2 cellular contexts compared by ENCODE assay signal in genomic region chr3:123396171-123397049, GRCh38.
TF ChIP-seq lines count a peak whose summit lies in the region.

No MANE protein-coding gene starts in this region.

TF ChIP-seq in SK-N-SH treated with all-trans-retinoic acid at 6 μM for 48 hours, 23 proteins besides CTCF, POLR2A, EP300 and RAD21 (continued from another document):
- TF ChIP-seq PPARA (CRISPR knock-in tag; IDR thresholded peaks at IDR 0.05; ENCODE audit: borderline replicate concordance): no peak
- TF ChIP-seq TCF4 (CRISPR knock-in tag; IDR thresholded peaks at IDR 0.05; ENCODE audit: borderline replicate concordance): no peak
- TF ChIP-seq ZFP30 (CRISPR knock-in tag; IDR thresholded peaks at IDR 0.05): no peak
- TF ChIP-seq OSR1 (CRISPR knock-in tag; IDR thresholded peaks at IDR 0.05): no peak

TF ChIP-seq in SK-N-SH, 30 proteins besides CTCF, POLR2A, EP300 and RAD21 (continued from another document):
- no peak for TF ChIP-seq FOSL2 (IDR thresholded peaks at IDR 0.05; ENCODE audit: borderline replicate concordance, low read depth)
